ENCODE assay signal across 1 cellular context in the genomic region with DNA sequence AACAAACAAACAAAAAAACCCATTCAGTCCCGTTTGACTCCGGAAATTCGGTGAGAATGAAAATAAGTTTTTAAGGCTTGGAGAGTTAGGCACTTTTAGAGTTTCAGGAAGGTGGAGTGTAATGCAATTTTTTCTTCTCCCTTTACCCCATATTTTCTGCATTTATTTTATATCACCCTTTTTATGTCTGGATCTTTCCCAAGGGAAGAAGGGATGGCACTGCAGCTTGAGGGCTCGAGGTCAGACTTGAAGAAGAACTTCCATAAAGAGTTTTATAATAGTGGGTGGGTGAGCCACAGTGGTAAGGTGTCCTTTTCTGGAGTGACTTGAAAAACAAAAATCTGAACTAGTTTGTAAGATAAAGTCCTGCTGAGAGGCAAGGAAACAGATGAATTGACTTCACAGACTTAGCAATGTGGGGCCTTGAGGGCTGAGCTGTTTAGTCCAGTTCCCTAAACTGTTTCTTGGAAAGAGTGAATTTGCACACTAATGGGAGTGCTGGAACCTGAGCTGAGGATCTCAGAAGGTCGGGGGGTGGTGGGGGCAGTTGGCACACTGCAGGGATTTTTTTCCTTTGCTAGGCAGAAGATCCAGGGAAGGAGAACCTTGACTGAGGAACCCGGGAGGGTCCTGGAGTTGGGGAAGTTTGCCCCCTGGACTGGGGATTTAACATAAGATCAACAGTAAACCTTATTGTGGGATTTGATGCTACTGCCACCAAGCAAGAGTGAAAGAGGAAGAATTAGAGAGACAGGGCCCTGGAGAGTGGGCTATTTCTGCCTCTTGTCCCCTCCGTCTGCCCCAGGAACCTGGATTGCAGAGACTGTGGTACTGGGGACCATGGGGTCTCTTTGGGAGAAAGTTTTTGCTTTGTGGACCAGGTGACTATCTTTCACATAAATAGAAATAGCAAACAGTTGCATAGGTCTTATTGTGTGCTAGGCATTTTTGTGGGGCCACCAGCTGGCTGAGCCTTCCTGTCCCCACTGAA.
TF ChIP-seq lines count a peak whose summit lies in the region.

No MANE protein-coding gene starts in this region.

TF ChIP-seq in A549, 52 proteins besides CTCF, POLR2A, EP300 and RAD21 (continued from another document):
- no peak for TF ChIP-seq E2F6 (IDR thresholded peaks at IDR 0.05; ENCODE audit: borderline replicate concordance, low read depth)
- TF ChIP-seq BHLHE40 (IDR thresholded peaks at IDR 0.05; ENCODE audit: low read depth, low read length): no peak
